ENCODE assay signal across 8 cellular contexts in the genomic region with DNA sequence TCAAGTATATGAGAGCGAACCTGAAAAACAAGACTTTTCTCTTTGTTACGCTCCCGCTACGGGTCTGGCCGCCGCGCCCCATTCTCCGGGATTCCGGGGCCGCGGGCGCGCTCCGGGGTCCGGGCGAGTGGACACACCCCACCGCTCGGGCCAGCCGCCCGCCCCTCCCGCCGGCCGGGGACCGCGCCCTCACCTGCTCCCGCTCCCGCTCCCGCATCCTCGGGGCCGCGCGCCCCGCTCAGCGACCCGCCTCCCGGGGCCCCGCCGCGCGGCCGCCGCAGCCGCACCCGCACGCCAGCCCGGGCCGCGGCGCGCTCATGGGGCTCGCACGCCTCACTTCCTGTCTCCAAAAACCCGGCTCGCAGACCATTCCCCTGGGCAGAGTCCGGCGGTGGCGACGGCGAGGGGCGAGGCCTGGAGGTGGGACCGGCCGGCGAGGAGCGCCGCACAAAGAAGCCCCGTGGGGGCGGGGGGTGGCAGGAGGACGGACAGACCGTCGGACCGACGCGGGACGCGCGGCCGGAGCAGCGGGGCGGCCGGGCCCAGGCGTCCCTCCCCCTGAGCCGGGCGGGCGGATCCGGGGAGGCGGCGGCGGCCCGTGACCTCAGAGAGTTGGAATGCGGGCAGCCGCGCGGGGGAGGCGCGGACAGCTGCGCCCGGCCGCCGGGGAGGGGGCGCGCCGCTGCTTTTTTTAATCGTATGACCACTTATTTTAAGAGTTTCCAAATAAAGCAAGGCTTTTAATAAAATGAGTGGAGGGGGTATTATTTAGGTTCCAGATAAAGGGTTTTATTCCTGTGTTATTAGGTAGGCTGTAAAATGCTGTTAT. TPM values are rescaled to one million over a fixed set of nuclear protein-coding genes. Genes with fewer than 3 reads are reported as not detected.
DNase-seq lines count a peak whose midpoint lies in the region; ATAC-seq and TF ChIP-seq lines count a peak whose summit lies in the region.

Gene PTPN21, minus strand, starts transcription at position 550 of the 829 bp plus-strand sequence. CDS start 4,590 bp downstream, outside the sequence.

- H3K4me1 Mint-ChIP-seq in T-helper 17 cell = peaks cover 25% of the 10 kb centered on the region

- no peak within 1 kb of the TSS for H3K27ac Mint-ChIP-seq in T-helper 17 cell

- intact Hi-C loops in lower leg skin (cut with DNase I; ENCODE audit: low total_unique reads) = no loop called here

- peaks cover 2% of the 10 kb centered on the region for H3K36me3 Mint-ChIP-seq in T-helper 17 cell (ENCODE audit: low read depth)

- peak within 1 kb of the TSS; percentile 97 for H3K4me3 ChIP-seq in endocrine pancreas (ENCODE audit: control insufficient read depth, insufficient read depth, low read length)
- H3K4me3 ChIP-seq in lower leg skin (ENCODE audit: low read depth, poor library complexity, severe bottlenecking) = peak within 1 kb of the TSS; percentile 76

- DNase-seq in NCI-H82 (lab: John Stamatoyannopoulos, UW) (peak; percentile 73), NCI-H82 treated with DMSO at 0.1 percent for 48 hours (lab: John Stamatoyannopoulos, UW; ENCODE audit: unreplicated experiment) (no peak), T-helper 17 cell (peak in 1 of 3 donors; percentile 17), lower leg skin (ENCODE audit: low spot score in 2 of 2) (peak; percentile 52 to 95), stromal cell of bone marrow (ENCODE audit: low read depth) (peak; percentile 40), NOMO-1 treated with dmso at 0.1 percent for 144 hours (lab: John Stamatoyannopoulos, UW; ENCODE audit: unreplicated experiment) (no peak)

- ATAC-seq in HG02885 (IDR thresholded peaks at IDR 0.05; ENCODE audit: poor library complexity, unreplicated experiment) = peak; percentile 67
- ATAC-seq in T-helper 17 cell = no peak

- peak within 1 kb of the TSS; percentile 81 for H3K4me3 Mint-ChIP-seq in T-helper 17 cell

- no peak for TF ChIP-seq POLR2A in lower leg skin (IDR thresholded peaks at IDR 0.05)

- no peaks in the 10 kb centered on the region for H3K36me3 ChIP-seq in endocrine pancreas (ENCODE audit: control insufficient read depth, insufficient read depth, low read length)

- H3K9ac ChIP-seq in endocrine pancreas (ENCODE audit: control insufficient read depth, insufficient read depth, low read length) = peak within 1 kb of the TSS; percentile 79

- peaks cover 16% of the 10 kb centered on the region for H3K4me1 ChIP-seq in endocrine pancreas (ENCODE audit: control insufficient read depth, insufficient read depth, low read length)

- no peaks in the 10 kb centered on the region for H3K27me3 ChIP-seq in endocrine pancreas (ENCODE audit: control insufficient read depth, insufficient read depth, low read length)

- peaks cover 60% of the 10 kb centered on the region for H3K27me3 Mint-ChIP-seq in T-helper 17 cell

- H3K9me3 ChIP-seq in T-helper 17 cell (ENCODE audit: control insufficient read depth, low read length, poor library complexity, severe bottlenecking) (no peaks in the 10 kb centered on the region), endocrine pancreas (ENCODE audit: control insufficient read depth, low read length) (no peaks in the 10 kb centered on the region)

- no peak for TF ChIP-seq CTCF in lower leg skin (IDR thresholded peaks at IDR 0.05)

- WGBS in lower leg skin, 2 donors = 1% methylated on average over 65 to 72 of the region's 103 CpGs

RNA-seq across cellular contexts. Expression of gene PTPN21, which starts in this region (rescaled TPM):
- not detected for total RNA-seq in T-helper 17 cell
- total RNA-seq in lower leg skin = 10 to 100 TPM; 39.5 to 76.9 (median 64.0) TPM

Comparison
In these comparisons a context has a peak if more than half of its experiments do, and no peak if none do; other contexts are left out.
1. RNA of gene PTPN21 (total RNA-seq): 39.5 to 76.9 TPM in lower leg skin; not detected in T-helper 17 cell; every median in the first group is over 10 times any median in the second.
2. DNase-seq: peak in NCI-H82 (single experiment), lower leg skin (2 of 2) and stromal cell of bone marrow (single experiment); none in NCI-H82 treated with DMSO at 0.1 percent for 48 hours (single experiment) and NOMO-1 treated with dmso at 0.1 percent for 144 hours (single experiment).